9 cellular contexts compared by ENCODE assay signal in the genomic region with DNA sequence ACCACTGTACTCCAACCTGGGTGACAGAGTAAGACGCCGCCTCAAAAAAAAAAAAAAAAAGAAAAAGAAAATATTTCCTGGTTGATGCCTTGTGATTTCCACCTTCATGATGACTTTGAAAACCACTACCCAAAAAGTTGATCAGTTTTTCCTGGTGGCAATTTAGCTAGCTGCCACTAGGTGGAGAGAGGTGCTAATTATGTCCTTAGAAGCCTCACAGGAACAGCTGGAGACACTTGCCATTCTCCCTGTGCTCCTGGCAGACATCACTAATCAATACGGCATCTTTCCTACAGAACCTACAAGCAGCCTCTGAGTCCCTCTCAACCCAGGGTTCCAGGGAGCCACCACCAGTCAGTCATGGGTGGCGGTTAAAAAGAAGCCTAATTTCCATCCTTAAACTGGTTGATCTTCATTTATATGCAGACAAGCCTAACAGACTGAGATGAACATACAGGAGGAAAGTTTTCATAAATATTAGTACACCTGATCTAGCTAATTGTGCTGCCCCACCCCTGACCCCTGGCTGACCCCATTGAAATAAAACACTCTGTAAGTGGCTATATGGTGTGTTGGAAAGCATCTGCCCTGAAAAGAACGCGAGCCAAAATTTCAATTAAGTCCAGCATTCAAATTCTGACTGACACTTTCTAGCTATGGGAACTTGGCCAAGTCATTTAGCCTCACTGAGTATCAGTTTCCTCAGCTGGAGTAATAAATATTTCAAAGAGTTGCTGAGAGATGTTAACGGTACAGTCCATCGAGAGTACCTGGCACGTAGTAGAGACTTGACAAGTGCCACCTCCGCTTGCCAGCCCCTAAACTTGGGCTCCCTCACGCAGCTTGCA. TPM values are rescaled to one million over a fixed set of nuclear protein-coding genes. Genes with fewer than 3 reads are reported as not detected.
A peak's percentile ranks its signal among the peaks of the same experiment; 100 is the strongest.
DNase-seq lines count a peak whose midpoint lies in the region; ATAC-seq and TF ChIP-seq lines count a peak whose summit lies in the region.
"Had no signal": no experiment of that assay in that cellular context is flagged by ENCODE, and none has a peak within 500 bp of the region (broad histone marks: within the 10 kb centered on the region; RNA-seq: fewer than 3 reads in every experiment).

No MANE protein-coding gene starts in this region.

- H3K27me3 Mint-ChIP-seq in activated naive CD8-positive, alpha-beta T cell treated with anti-CD3 and anti-CD28 coated beads, Interleukin-2, amount 10 ng/mL, durations not matched to agents 7 days and 5 days, result peaks cover 19% of the 10 kb centered on the region

- no peak overlapping the region for H3K4me3 Mint-ChIP-seq in activated naive CD8-positive, alpha-beta T cell treated with anti-CD3 and anti-CD28 coated beads, Interleukin-2, amount 10 ng/mL, durations not matched to agents 7 days and 5 days
- H3K4me3 Mint-ChIP-seq: activated naive CD8-positive, alpha-beta T cell had no signal

- no peaks in the 10 kb centered on the region for H3K79me2 ChIP-seq in OCI-LY7 (ENCODE audit: insufficient read depth, low read depth, low read length)

- no peaks in the 10 kb centered on the region for H4K20me1 ChIP-seq in OCI-LY7 (ENCODE audit: insufficient read depth, low read length)

- POLR2A ChIA-PET in OCI-LY7 (lab: Charles Lee), result interaction anchor here (0.6 to 1.7 kb wide), 2 partner anchors 93 to 457 kb away, joined by 3 to 6 read pairs; no protein-coding TSS in a partner anchor
- POLR2A ChIA-PET in activated naive CD8-positive, alpha-beta T cell treated with anti-CD3 and anti-CD28 coated beads, Interleukin-2, amount 10 ng/mL, durations not matched to agents 7 days and 5 days (lab: Charles Lee), result interaction anchor here (0.7 to 1.8 kb wide), 5 partner anchors 8 to 334 kb away, joined by 3 to 29 read pairs (median 4); partner anchors contain the start of gene OAS2

- no peaks in the 10 kb centered on the region for H3K36me3 ChIP-seq in OCI-LY7 (ENCODE audit: insufficient read depth, low read length)

- H3K36me3 Mint-ChIP-seq in activated naive CD8-positive, alpha-beta T cell treated with anti-CD3 and anti-CD28 coated beads, Interleukin-2, amount 10 ng/mL, durations not matched to agents 7 days and 5 days, result peaks cover 1% of the 10 kb centered on the region
- H3K36me3 Mint-ChIP-seq: activated naive CD8-positive, alpha-beta T cell had no signal

- H3K27ac ChIP-seq in OCI-LY7 (ENCODE audit: low read depth, low read length, poor library complexity, severe bottlenecking), result peak overlapping the region; percentile 7

- intact Hi-C loops in OCI-LY7 (cut with micrococcal nuclease; ENCODE audit: unreplicated experiment), result loop anchor here (2.0 to 10.0 kb wide), 4 partner anchors 92 to 252 kb away; no protein-coding TSS in a partner anchor

- no peaks in the 10 kb centered on the region for H3K9me2 ChIP-seq in OCI-LY7 (ENCODE audit: insufficient read depth, low read length)

- DNase-seq in Daoy (ENCODE audit: low read depth), result peak; percentile 44
- DNase-seq in HT1080 (ENCODE audit: low read depth), result peak; percentile 48
- DNase-seq in OCI-LY7 (ENCODE audit: low spot score), result peak; percentile 79
- no peak for DNase-seq in activated naive CD8-positive, alpha-beta T cell treated with anti-CD3 and anti-CD28 coated beads, Interleukin-2, amount 10 ng/mL, durations not matched to agents 7 days and 5 days
- DNase-seq in iPS-NIHi11 (ENCODE audit: low spot score), result peak; percentile 80
- DNase-seq in stimulated activated CD4-positive, alpha-beta T cell treated with anti-CD3 and anti-CD28 coated beads, TNF-alpha, amount 100 ng/mL, for 48 hours (ENCODE audit: low read depth in 3 of 3), result peak in 2 of 3 donors; percentile 6 to 39

- no peak overlapping the region for H2AFZ ChIP-seq in OCI-LY7 (ENCODE audit: low read length)

- CTCF ChIA-PET in OCI-LY7 (lab: Charles Lee; ENCODE audit: unreplicated experiment), result interaction anchor here (0.7 to 1.1 kb wide), 3 partner anchors 28 to 92 kb away, joined by 3 read pairs; no protein-coding TSS in a partner anchor

- TF ChIP-seq CTCF in OCI-LY7 (conservative IDR thresholded peaks at IDR 0.05; ENCODE audit: low read length), result peak; percentile 85

- no peaks in the 10 kb centered on the region for H3K9me3 Mint-ChIP-seq in activated naive CD8-positive, alpha-beta T cell treated with anti-CD3 and anti-CD28 coated beads, Interleukin-2, amount 10 ng/mL, durations not matched to agents 7 days and 5 days

- H3K27ac Mint-ChIP-seq in activated naive CD8-positive, alpha-beta T cell treated with anti-CD3 and anti-CD28 coated beads, Interleukin-2, amount 10 ng/mL, durations not matched to agents 7 days and 5 days, result peak overlapping the region; percentile 67
- H3K27ac Mint-ChIP-seq: activated naive CD8-positive, alpha-beta T cell had no signal

- no peak overlapping the region for H3K4me3 ChIP-seq in OCI-LY7 (ENCODE audit: low read depth, low read length, poor library complexity, severe bottlenecking)

- no peaks in the 10 kb centered on the region for H3K9me3 ChIP-seq in OCI-LY7 (ENCODE audit: low read length)

- no TSS peak for BruUV-seq in OCI-LY7 (replicated peaks; lab: Mats Ljungman, UMichigan)

- ATAC-seq in activated naive CD8-positive, alpha-beta T cell treated with anti-CD3 and anti-CD28 coated beads, Interleukin-2, amount 10 ng/mL, durations not matched to agents 7 days and 5 days (ENCODE audit: low read depth), result peak; percentile 35
- ATAC-seq in HG03135 (IDR thresholded peaks at IDR 0.05; ENCODE audit: unreplicated experiment) (no peak), HG02623 (IDR thresholded peaks at IDR 0.05; ENCODE audit: unreplicated experiment) (no peak)

- H3K4me2 ChIP-seq in OCI-LY7 (ENCODE audit: low read length), result peak overlapping the region; percentile 13; the same call in 1 of the 2 replicates

- peaks cover 23% of the 10 kb centered on the region for H3K4me1 Mint-ChIP-seq in activated naive CD8-positive, alpha-beta T cell treated with anti-CD3 and anti-CD28 coated beads, Interleukin-2, amount 10 ng/mL, durations not matched to agents 7 days and 5 days

- H3K4me1 ChIP-seq in OCI-LY7 (ENCODE audit: insufficient read depth, low read length, poor library complexity, severe bottlenecking), result peaks cover 45% of the 10 kb centered on the region

RNA-seq across cellular contexts. Expression of gene OAS1, which starts 6.2 kb away (rescaled TPM):
- total RNA-seq in Daoy (2014; rRNA removed; shearing (Covaris generic)), result 5.1 and 6.1 TPM in 2 replicates
- total RNA-seq in HT1080 (2014; rRNA removed; shearing (Covaris generic)), result 3.6 and 5.2 TPM in 2 replicates
- 4.5 and 5.2 TPM in 2 replicates for polyA plus RNA-seq in HT1080 (2015; cell fraction: cytosol; rRNA removed)
- 9.5 and 11.3 TPM in 2 replicates for polyA plus RNA-seq in HT1080 (2015; cell fraction: nucleus; rRNA removed)
- total RNA-seq in OCI-LY7 (2014; rRNA removed; shearing (Covaris generic)), result 40.3 and 49.6 TPM in 2 replicates
- total RNA-seq in OCI-LY7 (2022), result 53.7 and 56.3 TPM in 2 replicates
- total RNA-seq in activated naive CD8-positive, alpha-beta T cell treated with anti-CD3 and anti-CD28 coated beads, Interleukin-2, amount 10 ng/mL, durations not matched to agents 7 days and 5 days, result 100 to 1,000 TPM; 138 to 141 TPM

RNA-seq across cellular contexts. Expression of gene OAS3, which starts 37.8 kb away (rescaled TPM):
- 21.7 and 35.4 TPM in 2 replicates for total RNA-seq in Daoy (2014; rRNA removed; shearing (Covaris generic))
- total RNA-seq in HT1080 (2014; rRNA removed; shearing (Covaris generic)), result 14.8 and 15.8 TPM in 2 replicates
- 6.4 and 6.7 TPM in 2 replicates for polyA plus RNA-seq in HT1080 (2015; cell fraction: cytosol; rRNA removed)
- polyA plus RNA-seq in HT1080 (2015; cell fraction: nucleus; rRNA removed), result 10.0 and 10.6 TPM in 2 replicates
- 0.79 and 4.7 TPM in 2 replicates for total RNA-seq in OCI-LY7 (2014; rRNA removed; shearing (Covaris generic))
- 5.4 and 9.2 TPM in 2 replicates for total RNA-seq in OCI-LY7 (2022)
- 100 to 1,000 TPM; 221 to 222 TPM for total RNA-seq in activated naive CD8-positive, alpha-beta T cell treated with anti-CD3 and anti-CD28 coated beads, Interleukin-2, amount 10 ng/mL, durations not matched to agents 7 days and 5 days
